ENCODE assay signal across 8 cellular contexts in the genomic region with DNA sequence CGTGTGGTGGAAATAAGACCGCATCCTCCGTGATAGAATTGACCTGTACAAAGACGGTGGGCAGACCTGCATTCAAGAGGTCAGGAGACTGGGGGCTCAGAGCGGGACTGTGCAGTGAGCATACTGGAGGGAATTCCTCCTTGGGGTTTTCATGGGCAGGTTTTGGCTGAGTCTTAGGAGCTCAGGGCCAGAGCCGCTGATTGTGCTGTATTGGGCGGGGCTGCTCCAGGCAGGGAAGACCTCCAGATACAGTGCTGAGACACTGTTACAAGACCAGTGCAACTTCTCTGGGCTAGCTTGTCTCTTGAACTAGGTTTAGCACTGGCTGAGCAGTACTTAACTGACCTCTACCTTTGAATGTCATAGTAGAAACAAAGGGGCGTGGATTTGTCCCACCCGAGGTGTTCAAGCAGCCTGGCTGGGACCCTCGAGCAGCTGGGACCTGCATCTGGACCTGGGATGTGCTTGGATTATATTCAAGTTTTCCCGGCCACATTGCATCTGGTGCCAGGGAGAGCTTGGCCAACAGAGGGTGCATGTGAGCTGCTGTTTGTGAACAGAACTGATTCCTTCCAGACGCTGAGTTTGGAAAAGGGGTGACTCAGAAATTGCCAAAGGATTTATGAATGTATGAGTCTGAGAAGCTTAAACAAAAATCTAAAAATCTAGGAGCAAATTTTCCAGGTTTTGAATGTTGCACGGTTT. TPM values are rescaled to one million over a fixed set of nuclear protein-coding genes. Genes with fewer than 3 reads are reported as not detected.
A peak's percentile ranks its signal among the peaks of the same experiment; 100 is the strongest.
DNase-seq lines count a peak whose midpoint lies in the region; ATAC-seq and TF ChIP-seq lines count a peak whose summit lies in the region.

No MANE protein-coding gene starts in this region.

- DNase-seq in AG10803 (ENCODE audit: low read depth) = peak; percentile 94
- peak; percentile 17 for DNase-seq in UCSD-AML1 (lab: John Stamatoyannopoulos, UW; ENCODE audit: unreplicated experiment)
- DNase-seq in glutamatergic neuron = peak; percentile 73
- DNase-seq in progenitor cell of endocrine pancreas (ENCODE audit: low spot score, unreplicated experiment) = peak; percentile 37
- no peak for DNase-seq in NCI-H510A (lab: John Stamatoyannopoulos, UW)
- no peak for DNase-seq in stimulated activated CD4-positive, alpha-beta T cell treated with anti-CD3 and anti-CD28 coated beads, Interleukin-4, amount 100 ng/mL, for 1 hour

- H3K36me3 Mint-ChIP-seq in glutamatergic neuron (ENCODE audit: unreplicated experiment) = no peaks in the 10 kb centered on the region
- H3K36me3 Mint-ChIP-seq in progenitor cell of endocrine pancreas (ENCODE audit: insufficient read depth) = peaks cover 19% of the 10 kb centered on the region

- peaks cover 2% of the 10 kb centered on the region for H3K9me3 Mint-ChIP-seq in glutamatergic neuron (ENCODE audit: unreplicated experiment)
- no peaks in the 10 kb centered on the region for H3K9me3 Mint-ChIP-seq in progenitor cell of endocrine pancreas (ENCODE audit: low read depth)

- H3K4me3 Mint-ChIP-seq in glutamatergic neuron (ENCODE audit: unreplicated experiment) = no peak overlapping the region
- no peak overlapping the region for H3K4me3 Mint-ChIP-seq in progenitor cell of endocrine pancreas (ENCODE audit: low read depth)

- H3K4me3 ChIP-seq in AG10803 (ENCODE audit: low read length) (no peak overlapping the region), HEK293 (ENCODE audit: low read depth, low read length) (no peak overlapping the region)

- H3K4me1 ChIP-seq in HEK293 (ENCODE audit: control insufficient read depth, insufficient read depth, low read length) = no peaks in the 10 kb centered on the region

- CTCF ChIA-PET in HEK293 (lab: Yijun Ruan, JAX) = interaction anchor here (0.6 to 4.2 kb wide), 16 partner anchors 8 to 367 kb away, joined by 3 to 44 read pairs (median 5); no protein-coding TSS in a partner anchor

- H3K27ac Mint-ChIP-seq in glutamatergic neuron (ENCODE audit: unreplicated experiment) = no peak overlapping the region
- peak overlapping the region; percentile 57 for H3K27ac Mint-ChIP-seq in progenitor cell of endocrine pancreas

- H3K27me3 Mint-ChIP-seq in glutamatergic neuron (ENCODE audit: unreplicated experiment) (no peaks in the 10 kb centered on the region), progenitor cell of endocrine pancreas (no peaks in the 10 kb centered on the region)

- no peak for ATAC-seq in HG02759 (IDR thresholded peaks at IDR 0.05; ENCODE audit: unreplicated experiment)

- H3K4me1 Mint-ChIP-seq in glutamatergic neuron (ENCODE audit: low read depth, unreplicated experiment) (no peaks in the 10 kb centered on the region), progenitor cell of endocrine pancreas (ENCODE audit: low read depth) (no peaks in the 10 kb centered on the region)

- TF ChIP-seq CTCF in AG10803 (conservative IDR thresholded peaks at IDR 0.05; ENCODE audit: low read length) = peak; percentile 95
- TF ChIP-seq CTCF in HEK293 (tag by site-specific recombination; IDR thresholded peaks at IDR 0.05) = no peak
- peak; percentile 53 for TF ChIP-seq CTCF in glutamatergic neuron (IDR thresholded peaks at IDR 0.05; ENCODE audit: partially characterized antibody, unreplicated experiment)
- peak; percentile 72 for TF ChIP-seq CTCF in progenitor cell of endocrine pancreas (IDR thresholded peaks at IDR 0.05; ENCODE audit: unreplicated experiment)

- POLR2A ChIA-PET in HEK293 (lab: Yijun Ruan, JAX) = no interaction called here

- peaks cover 7 to 100% of the 10 kb centered on the region in 2 experiments; a peak in 2 of 3 replicates for H3K36me3 ChIP-seq in HEK293 (ENCODE audit: control insufficient read depth in 2 of 2, insufficient read depth in 1 of 2, low read length in 2 of 2)

- no peak overlapping the region for H3K27ac ChIP-seq in HEK293 (ENCODE audit: extremely low read depth, low read depth, low read length)

- no peaks in the 10 kb centered on the region for H3K9me3 ChIP-seq in HEK293 (ENCODE audit: control insufficient read depth, insufficient read depth, low read depth, low read length)

TF ChIP-seq in HEK293, 187 proteins besides CTCF, POLR2A, EP300 and RAD21:
- peak; percentile 21 for TF ChIP-seq ZNF654 (tag by site-specific recombination; IDR thresholded peaks at IDR 0.05; ENCODE audit: low read depth)
- TF ChIP-seq KLF7 (tag by site-specific recombination; IDR thresholded peaks at IDR 0.05; ENCODE audit: borderline replicate concordance) = no peak

RNA-seq across cellular contexts. Expression of a gene that starts 33.4 kb away (rescaled TPM):
- 2.2 TPM for total RNA-seq in glutamatergic neuron (ENCODE audit: unreplicated experiment)
- total RNA-seq in progenitor cell of endocrine pancreas = 2.4 and 3.0 TPM in 2 replicates

Comparison
In these comparisons a context has a peak if more than half of its experiments do, and no peak if none do; other contexts are left out.
1. DNase-seq: peak in AG10803 (single experiment), UCSD-AML1 (single experiment), glutamatergic neuron (single experiment) and progenitor cell of endocrine pancreas (single experiment); none in NCI-H510A (single experiment) and stimulated activated CD4-positive, alpha-beta T cell treated with anti-CD3 and anti-CD28 coated beads, Interleukin-4, amount 100 ng/mL, for 1 hour (single experiment).